13 cellular contexts compared by ENCODE assay signal in the genomic region with DNA sequence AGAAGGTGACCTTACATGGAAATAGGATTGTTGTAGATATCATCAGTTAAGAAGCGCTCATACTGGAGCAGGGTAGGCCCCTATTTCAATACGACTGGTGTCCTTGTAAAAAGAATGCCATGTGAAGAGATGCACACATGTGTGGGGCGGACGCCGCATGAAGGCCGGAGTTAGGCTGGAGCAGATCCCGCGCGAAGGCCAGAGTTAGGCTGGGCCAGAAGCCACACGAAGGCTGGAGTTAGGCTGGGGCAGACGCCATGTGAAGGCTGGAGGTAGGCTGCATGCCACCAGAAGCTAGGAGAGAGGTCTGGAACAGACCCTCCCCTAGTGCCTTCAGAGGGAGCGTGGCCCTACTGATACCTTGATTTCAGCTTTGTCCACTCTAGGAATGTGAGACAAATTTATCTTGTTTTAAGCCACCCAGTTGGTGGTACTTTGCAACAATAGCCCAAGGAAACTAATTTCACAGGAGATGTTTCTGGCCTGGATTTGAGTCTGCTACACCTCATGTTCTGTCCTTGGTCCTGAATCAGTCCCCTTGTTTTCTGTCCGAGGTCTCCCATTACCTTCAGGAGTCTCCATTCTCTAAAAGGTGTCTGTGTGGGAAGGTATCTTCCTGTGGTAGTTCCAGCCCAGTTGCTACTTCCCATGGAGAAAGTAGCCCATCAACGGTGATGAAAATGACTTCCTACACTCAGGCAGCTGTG.
"Had no signal": no experiment of that assay in that cellular context is flagged by ENCODE, and none has a peak within 500 bp of the region (broad histone marks: within the 10 kb centered on the region; RNA-seq: fewer than 3 reads in every experiment).

No MANE protein-coding gene starts in this region.

- ATAC-seq: esophagus mucosa, left cardiac atrium had no signal

- H3K27ac ChIP-seq: right atrium auricular region, thyroid gland had no signal

- H3K4me1 ChIP-seq: right atrium auricular region, thyroid gland had no signal

- H3K4me3 ChIP-seq: right atrium auricular region, thyroid gland had no signal

- FAIRE-seq: small intestine, urothelium cell line had no signal

- H3K36me3 ChIP-seq: right atrium auricular region, thyroid gland had no signal

- H3K9me3 ChIP-seq: right atrium auricular region, thyroid gland had no signal

- DNase-seq: activated CD4-positive, alpha-beta T cell treated with anti-CD3 and anti-CD28 coated beads for 48 hours; activated naive CD4-positive, alpha-beta T cell treated with anti-CD3 and anti-CD28 coated beads for 36 hours; cerebellar nuclear complex; dermis blood vessel endothelial cell; hippocampal formation; immature natural killer cell; left cardiac atrium; posterior cingulate gyrus; small intestine; thyroid gland had no signal

- H3K27me3 ChIP-seq: right atrium auricular region, thyroid gland had no signal
